In the genomic region with DNA sequence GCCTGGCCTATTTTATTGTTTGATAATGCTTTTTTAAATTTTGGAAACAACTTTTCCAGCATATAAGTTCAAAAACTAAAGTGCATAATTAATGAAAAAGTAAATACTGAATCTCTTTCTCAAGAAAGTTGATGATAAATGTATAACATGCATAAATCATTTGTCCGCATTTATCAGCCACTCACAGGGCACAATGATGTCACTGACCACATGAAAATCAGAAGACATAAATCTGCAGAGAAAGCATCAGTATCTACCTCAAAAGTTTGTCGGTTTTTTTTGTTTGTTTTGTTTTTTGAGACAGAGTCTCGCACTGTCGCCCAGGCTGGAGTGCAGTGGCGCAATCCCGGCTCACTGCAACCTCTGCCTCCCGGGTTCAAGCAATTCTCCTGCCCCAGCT, we compare ENCODE assay signal across 35 cellular contexts. TPM values are rescaled to one million over a fixed set of nuclear protein-coding genes. Genes with fewer than 3 reads are reported as not detected.
A peak's percentile ranks its signal among the peaks of the same experiment; 100 is the strongest.
DNase-seq lines count a peak whose midpoint lies in the region; ATAC-seq, FAIRE-seq and TF ChIP-seq lines count a peak whose summit lies in the region.
"Had no signal": no experiment of that assay in that cellular context is flagged by ENCODE, and none has a peak within 500 bp of the region (broad histone marks: within the 10 kb centered on the region; RNA-seq: fewer than 3 reads in every experiment).

No MANE protein-coding gene starts in this region.

- no peaks in the 10 kb centered on the region for H4K20me1 ChIP-seq in Karpas-422 (ENCODE audit: insufficient read depth, low read depth, low read length)
- no peaks in the 10 kb centered on the region for H4K20me1 ChIP-seq in K562 (replicated peaks; ENCODE audit: control insufficient read depth, insufficient read depth, low read length)
- H4K20me1 ChIP-seq: BLaER1; BLaER1 treated with 17β-estradiol and CSF1 and Interleukin-3, amounts not matched to agents 10 nM and 100 nM had no signal

- H3K9me1 ChIP-seq in K562 (ENCODE audit: control insufficient read depth, insufficient read depth, low read length), result no peaks in the 10 kb centered on the region

- no peak for TF ChIP-seq POLR2A in K562 (conservative IDR thresholded peaks at IDR 0.05)

- DNase-seq in Karpas-422 (no peak), OCI-M1 (lab: John Stamatoyannopoulos, UW) (peak; percentile 16), amniotic epithelial cell (ENCODE audit: low read depth) (peak; percentile 31), K562 (ENCODE audit: extremely low read depth in 1 of 4, low spot score in 3 of 4) (peak in 1 of 4 experiments; percentile 20), kidney (no peak), NOMO-1 treated with DMSO at 0.1 percent for 48 hours (lab: John Stamatoyannopoulos, UW; ENCODE audit: unreplicated experiment) (no peak)
- no peak for DNase-seq in effector CD4-positive, alpha-beta T cell
- DNase-seq: 8988T; ACHN; AML-193; BE2C; C1 segment of cervical spinal cord; Caco-2; Calu3; CD4-positive, alpha-beta memory T cell; CD4-positive, alpha-beta T cell; CD4-positive, CD25-positive, alpha-beta regulatory T cell; CD8-positive, alpha-beta memory T cell; CD8-positive, alpha-beta T cell; COR-L47; DMS 273 treated with DMSO at 0.1 percent for 48 hours; DMS153; DMS53; DMS79; DMS79 treated with DMSO at 0.1 percent for 48 hours; DND-41; EL had no signal

- intact Hi-C loops in K562 (cut with micrococcal nuclease) (no loop called here), kidney (cut with DNase I) (no loop called here)

- H3K4me2 ChIP-seq in Karpas-422 (ENCODE audit: low read depth, low read length, poor library complexity, severe bottlenecking) (no peak overlapping the region), K562 (ENCODE audit: insufficient read depth, low read length) (no peak overlapping the region)
- H3K4me2 ChIP-seq: A549; BLaER1; BLaER1 treated with 17β-estradiol and CSF1 and Interleukin-3, amounts not matched to agents 10 nM and 100 nM had no signal

- H3K79me2 ChIP-seq in Karpas-422 (ENCODE audit: low read length) (no peaks in the 10 kb centered on the region), K562 (ENCODE audit: control insufficient read depth, insufficient read depth, low read length) (no peaks in the 10 kb centered on the region)

- H2AFZ ChIP-seq in Karpas-422 (ENCODE audit: low read length) (no peak overlapping the region), K562 (ENCODE audit: low read depth, low read length) (no peak overlapping the region)

- CTCF ChIA-PET in K562 (lab: Yijun Ruan, JAX; ENCODE audit: low intra/inter-chr PET ratio), result no interaction called here

- TF ChIP-seq EP300 in K562 (IDR thresholded peaks at IDR 0.05; ENCODE audit: low read length), result 0 out of 2 replicates have a peak, but pooled peaks have one; percentile 13

- no peak for TF ChIP-seq RAD21 in K562 (CRISPR knock-in tag; conservative IDR thresholded peaks at IDR 0.05 in 1 of 2, IDR thresholded peaks at IDR 0.05 in 1 of 2)

- H3K4me3 ChIP-seq in Karpas-422 (ENCODE audit: low read length) (no peak overlapping the region), K562 (no peak overlapping the region), kidney (ENCODE audit: low read length in 2 of 2) (no peak overlapping the region)
- H3K4me3 ChIP-seq: A549; BLaER1; BLaER1 treated with 17β-estradiol and CSF1 and Interleukin-3, amounts not matched to agents 10 nM and 100 nM had no signal

- FAIRE-seq in K562 (lab: Jason Lieb, UNC) (no peak), kidney (lab: Jason Lieb, UNC) (no peak)
- FAIRE-seq: A204.1, A549, D721Med had no signal

- WGBS in K562 (ENCODE audit: insufficient coverage, low coverage, missing lambda C conversion rate), result 24% methylated on average over 7 of the region's 7 CpGs

- H3K9ac ChIP-seq in Karpas-422 (ENCODE audit: low read length) (no peak overlapping the region), K562 (ENCODE audit: insufficient read depth in 1 of 2, low read depth in 2 of 2, low read length in 2 of 2) (no peak overlapping the region), kidney (ENCODE audit: low read length in 2 of 2) (no peak overlapping the region)
- H3K9ac ChIP-seq: BLaER1; BLaER1 treated with 17β-estradiol and CSF1 and Interleukin-3, amounts not matched to agents 10 nM and 100 nM had no signal

- no peaks in the 10 kb centered on the region for H3K36me3 ChIP-seq in Karpas-422 (ENCODE audit: insufficient read depth, low read length)
- H3K36me3 ChIP-seq in K562 (ENCODE audit: control insufficient read depth, insufficient read depth, low read length), result no peaks in the 10 kb centered on the region
- H3K36me3 ChIP-seq in kidney (ENCODE audit: control insufficient read depth in 1 of 2, insufficient read depth in 2 of 2, low read length in 2 of 2), result no peaks in the 10 kb centered on the region
- H3K36me3 ChIP-seq: BE2C; BLaER1; BLaER1 treated with 17β-estradiol and CSF1 and Interleukin-3, amounts not matched to agents 10 nM and 100 nM had no signal

- H3K9me2 ChIP-seq in Karpas-422 (replicated peaks; ENCODE audit: insufficient read depth, low read length), result no peaks in the 10 kb centered on the region

- no TSS peak for BruUV-seq in K562 (replicated peaks; lab: Mats Ljungman, UMichigan)

- H3K27ac ChIP-seq in Karpas-422 (ENCODE audit: low read length) (peak overlapping the region; percentile 35; the same call in 1 of the 2 replicates), K562 (ENCODE audit: extremely low read depth, low read depth, low read length) (no peak overlapping the region), kidney (ENCODE audit: low read depth in 2 of 2, low read length in 2 of 2) (no peak overlapping the region)
- H3K27ac ChIP-seq: 22Rv1; A549; BLaER1; BLaER1 treated with 17β-estradiol and CSF1 and Interleukin-3, amounts not matched to agents 10 nM and 100 nM; C4-2B had no signal

- H3K4me1 ChIP-seq in Karpas-422 (ENCODE audit: low read length) (peaks cover 42% of the 10 kb centered on the region), K562 (replicated peaks in 1 of 2; ENCODE audit: control insufficient read depth in 2 of 2, insufficient read depth in 2 of 2, low read length in 2 of 2) (peaks cover 12 to 13% of the 10 kb centered on the region in 2 experiments; a peak in 4 of 5 replicates), kidney (ENCODE audit: control insufficient read depth in 1 of 2, insufficient read depth in 1 of 2, low read depth in 1 of 2, low read length in 2 of 2) (no peaks in the 10 kb centered on the region)
- H3K4me1 ChIP-seq: BE2C, Caco-2 had no signal

- in situ Hi-C loops in K562 (cut with MboI), result no loop called here

- no peaks in the 10 kb centered on the region for H3K9me3 ChIP-seq in Karpas-422 (ENCODE audit: low read length)
- no peaks in the 10 kb centered on the region for H3K9me3 ChIP-seq in K562 (replicated peaks; ENCODE audit: control insufficient read depth, insufficient read depth, low read depth, low read length)
- H3K9me3 ChIP-seq in kidney (ENCODE audit: control insufficient read depth in 1 of 2, low read length in 2 of 2), result no peaks in the 10 kb centered on the region
- H3K9me3 ChIP-seq: A549, BE2C, Caco-2 had no signal

- ATAC-seq in K562 (no peak), GM19455 (IDR thresholded peaks at IDR 0.05; ENCODE audit: unreplicated experiment) (no peak)
- ATAC-seq: A549; CD8-positive, alpha-beta T cell had no signal

- no peak for TF ChIP-seq CTCF in K562 (IDR thresholded peaks at IDR 0.05 in 2 of 3, conservative IDR thresholded peaks at IDR 0.05 in 1 of 3; ENCODE audit: insufficient read depth in 2 of 3, low read depth in 1 of 3, low read length in 3 of 3)
- TF ChIP-seq CTCF in kidney (IDR thresholded peaks at IDR 0.05; ENCODE audit: borderline replicate concordance, extremely low read depth, insufficient read depth), result no peak

- POLR2A ChIA-PET in K562 (lab: Yijun Ruan, JAX), result no interaction called here

- no peaks in the 10 kb centered on the region for H3K27me3 ChIP-seq in Karpas-422 (ENCODE audit: low read length)
- no peaks in the 10 kb centered on the region for H3K27me3 ChIP-seq in K562 (ENCODE audit: control insufficient read depth in 2 of 2, insufficient read depth in 2 of 2, low read length in 2 of 2)
- H3K27me3 ChIP-seq: BE2C had no signal

TF ChIP-seq in K562, 482 proteins besides CTCF, POLR2A, EP300 and RAD21 (continues in another document):
- no peak for TF ChIP-seq CHD4 (IDR thresholded peaks at IDR 0.05; ENCODE audit: insufficient read depth, insufficient replicate concordance, low read depth, low read length, poor library complexity, severe bottlenecking)

RNA-seq across cellular contexts. Expression of a gene that starts 5.5 kb away (rescaled TPM):
- total RNA-seq in Karpas-422 (2014; rRNA removed; shearing (Covaris generic); ENCODE audit: low replicate concordance), result 17.1 and 52.2 TPM in 2 replicates
- 17.7 and 28.9 TPM in 2 replicates for total RNA-seq in K562 (2011; cell fraction: chromatin; rRNA removed; ENCODE audit: low replicate concordance)
- total RNA-seq in K562 (2011; cell fraction: nucleolus; rRNA removed), result 7.0 and 9.9 TPM in 2 replicates
- 23.0 and 26.9 TPM in 2 replicates for total RNA-seq in K562 (2011; cell fraction: nucleoplasm; rRNA removed)
- total RNA-seq in K562 (2014; rRNA removed) (24.4 and 28.6 TPM in 2 replicates), K562 (2014; rRNA removed; fragmentation: Illumina TruSeq; extraction: Trizol) (56.4 and 64.8 TPM in 2 replicates), K562 (2015; rRNA removed; fragmentation: Illumina TruSeq; extraction: Trizol) (39.3 and 39.5 TPM in 2 replicates), K562 (2021) (96.8 and 98.0 TPM in 2 replicates), kidney (57.8 TPM)
- polyA plus RNA-seq in K562 (2011; rRNA removed) (71.5 and 104 TPM in 2 replicates), K562 (2014; fragmentation: Illumina TruSeq; extraction: Trizol) (154 and 158 TPM in 2 replicates), K562 (2014; fragmentation: Nextera tagmentation; extraction: Ambion mirVana) (100 to 1,000 TPM; 120 to 121 TPM), K562 (2014; rRNA removed) (100 and 106 TPM in 2 replicates), kidney (ENCODE audit: insufficient read depth, low read depth, low replicate concordance) (75.0 TPM)
- 18.6 and 32.6 TPM in 2 replicates for polyA plus RNA-seq in K562 (2011; cell fraction: cytosol; rRNA removed)
- 13.9 and 21.7 TPM in 2 replicates for polyA plus RNA-seq in K562 (2011; cell fraction: nucleus; rRNA removed)
- polyA plus RNA-seq in K562 (2012), result 75.7 and 109 TPM in 2 replicates
- 74.2 and 78.3 TPM in 2 replicates for polyA minus RNA-seq in K562 (2011; rRNA and poly(A)+ RNA removed)
- polyA minus RNA-seq in K562 (2011; cell fraction: cytosol; rRNA and poly(A)+ RNA removed), result 36.2 and 39.2 TPM in 2 replicates
- polyA minus RNA-seq in K562 (2011; cell fraction: nucleus; rRNA and poly(A)+ RNA removed), result 6.2 and 10.9 TPM in 2 replicates

Comparison
In these comparisons a context has a peak if more than half of its experiments do, and no peak if none do; other contexts are left out.
1. DNase-seq: peak in OCI-M1 (single experiment) and amniotic epithelial cell (single experiment); none in Karpas-422 (single experiment), effector CD4-positive, alpha-beta T cell (single experiment), kidney (single experiment) and NOMO-1 treated with DMSO at 0.1 percent for 48 hours (single experiment).